8 cellular contexts compared by ENCODE assay signal in genomic region chr5:150436141-150436680, GRCh38. TPM values are rescaled to one million over a fixed set of nuclear protein-coding genes. Genes with fewer than 3 reads are reported as not detected.
DNase-seq lines count a peak whose midpoint lies in the region; ATAC-seq, FAIRE-seq and TF ChIP-seq lines count a peak whose summit lies in the region.

No MANE protein-coding gene starts in this region.

- H3K4me3 ChIP-seq in NT2/D1 (ENCODE audit: insufficient read length, low read depth) (no peak overlapping the region), endothelial cell of umbilical vein (replicated peaks in 1 of 3; ENCODE audit: insufficient read depth in 1 of 3, low read depth in 1 of 3, low read length in 3 of 3) (no peak overlapping the region)

- CTCF ChIA-PET in endothelial cell of umbilical vein (lab: Charles Lee): interaction anchor here (0.6 to 5.9 kb wide), 39 partner anchors 9 to 602 kb away, joined by 3 to 70 read pairs (median 4); partner anchors contain the start of genes CD74 and RPS14

- no peak for TF ChIP-seq POLR2A in endothelial cell of umbilical vein (IDR thresholded peaks at IDR 0.05; ENCODE audit: low read depth, low read length)

- H3K9ac ChIP-seq in NT2/D1 (ENCODE audit: insufficient read length, low read depth) (no peak overlapping the region), endothelial cell of umbilical vein (replicated peaks; ENCODE audit: extremely low read depth, insufficient read depth, low read length) (no peak overlapping the region)

- H3K4me2 ChIP-seq in endothelial cell of umbilical vein (ENCODE audit: insufficient read depth, low read length): no peak overlapping the region

- TF ChIP-seq CTCF in D721Med (IDR thresholded peaks at IDR 0.05; ENCODE audit: insufficient read depth, missing control alignments) (peak; percentile 79), endothelial cell of umbilical vein (IDR thresholded peaks at IDR 0.05; ENCODE audit: extremely low read depth in 1 of 2, insufficient read depth in 1 of 2, low read depth in 1 of 2, low read length in 2 of 2) (peak; percentile 80 to 83)

- peaks cover under 1% of the 10 kb centered on the region for H3K4me1 ChIP-seq in NT2/D1 (ENCODE audit: insufficient read depth, insufficient read length)
- no peaks in the 10 kb centered on the region for H3K4me1 ChIP-seq in endothelial cell of umbilical vein (ENCODE audit: control insufficient read depth, extremely low read depth, insufficient read depth, low read length)

- peak; percentile 92 for ATAC-seq in GM21447 (IDR thresholded peaks at IDR 0.05; ENCODE audit: unreplicated experiment)

- H3K36me3 ChIP-seq in NT2/D1 (ENCODE audit: insufficient read depth, insufficient read length, low read length): no peaks in the 10 kb centered on the region
- no peaks in the 10 kb centered on the region for H3K36me3 ChIP-seq in endothelial cell of umbilical vein (ENCODE audit: control insufficient read depth in 2 of 2, extremely low read depth in 1 of 2, insufficient read depth in 2 of 2, low read length in 2 of 2)

- no peaks in the 10 kb centered on the region for H4K20me1 ChIP-seq in endothelial cell of umbilical vein (replicated peaks; ENCODE audit: control insufficient read depth, extremely low read depth, insufficient read depth, low read length)

- no peak for FAIRE-seq in D721Med (lab: Jason Lieb, UNC)
- peak; percentile 68 for FAIRE-seq in HTR-8/SVneo (lab: Jason Lieb, UNC)
- FAIRE-seq in endothelial cell of umbilical vein (lab: Jason Lieb, UNC): peak; percentile 90

- peak; percentile 66 for DNase-seq in D721Med (ENCODE audit: insufficient read length, low spot score)
- DNase-seq in HTR-8/SVneo (ENCODE audit: insufficient read length, low spot score): peak; percentile 89
- peak; percentile 81 for DNase-seq in NT2/D1 (ENCODE audit: low read depth, low spot score)
- DNase-seq in activated CD8-positive, alpha-beta memory T cell treated with anti-CD3 and anti-CD28 coated beads for 4 hours (ENCODE audit: low read depth in 2 of 2): peak; percentile 84 to 86
- peak; percentile 69 for DNase-seq in endothelial cell of umbilical vein (ENCODE audit: low read depth, low spot score)
- DNase-seq in myocyte (ENCODE audit: low read depth): peak; percentile 82
- DNase-seq in stimulated activated CD8-positive, alpha-beta memory T cell treated with anti-CD3 and anti-CD28 coated beads, Interleukin-7, amount 100 ng/mL, for 1 hour (ENCODE audit: low read depth in 2 of 2): peak; percentile 78 to 86

- H3K9me1 ChIP-seq in endothelial cell of umbilical vein (replicated peaks; ENCODE audit: control insufficient read depth, extremely low read depth, insufficient read depth, low read length): no peaks in the 10 kb centered on the region

- no peak overlapping the region for H3K27ac ChIP-seq in endothelial cell of umbilical vein (ENCODE audit: insufficient read depth, low read depth, low read length)

- no peaks in the 10 kb centered on the region for H3K9me3 ChIP-seq in NT2/D1 (ENCODE audit: insufficient read depth, low read length)
- no peaks in the 10 kb centered on the region for H3K9me3 ChIP-seq in endothelial cell of umbilical vein (replicated peaks; ENCODE audit: control insufficient read depth, insufficient read depth, low read length)

- dilution Hi-C loops in endothelial cell of umbilical vein (cut with MboI; ENCODE audit: extremely low pct_ligation_motif_present, low sequenced_read_pairs): no loop called here

- no peaks in the 10 kb centered on the region for H3K79me2 ChIP-seq in endothelial cell of umbilical vein (ENCODE audit: control insufficient read depth, insufficient read depth, low read length)

- H2AFZ ChIP-seq in endothelial cell of umbilical vein (ENCODE audit: low read depth, low read length): peak overlapping the region; percentile 61

- intact Hi-C loops in endothelial cell of umbilical vein (cut with micrococcal nuclease): loop anchor here (1.0 to 2.0 kb wide), 6 partner anchors 38 to 306 kb away; partner anchors contain the start of gene TCOF1

- POLR2A ChIA-PET in endothelial cell of umbilical vein (lab: Charles Lee): interaction anchor here (1.0 kb wide), 1 partner anchor 11 kb away, joined by 3 read pairs; no protein-coding TSS in a partner anchor

- H3K27me3 ChIP-seq in NT2/D1 (ENCODE audit: insufficient read depth, insufficient read length) (no peaks in the 10 kb centered on the region), endothelial cell of umbilical vein (ENCODE audit: control insufficient read depth in 2 of 2, insufficient read depth in 2 of 2, low read length in 2 of 2) (no peaks in the 10 kb centered on the region)

- BruUV-seq in endothelial cell of umbilical vein (replicated peaks; lab: Mats Ljungman, UMichigan): no TSS peak

TF ChIP-seq in endothelial cell of umbilical vein, 7 proteins besides CTCF, POLR2A, EP300 and RAD21:
- TF ChIP-seq JUN (IDR thresholded peaks at IDR 0.05; ENCODE audit: borderline replicate concordance, insufficient read depth, insufficient read length, low read depth): no peak
- peak; percentile 19 for TF ChIP-seq MAX (IDR thresholded peaks at IDR 0.05; ENCODE audit: insufficient read depth, insufficient read length)
TF ChIP-seq in endothelial cell of umbilical vein: peak in this region for 1.

RNA-seq across cellular contexts. Expression of gene RPS14, which starts 13.3 kb away (rescaled TPM):
- 1,852 and 2,034 TPM in 2 replicates for total RNA-seq in endothelial cell of umbilical vein
- polyA plus RNA-seq in endothelial cell of umbilical vein: 4,491 and 5,521 TPM in 2 replicates
- polyA plus RNA-seq in endothelial cell of umbilical vein (2011; cell fraction: cytosol; rRNA removed): 6,503 and 7,036 TPM in 2 replicates
- polyA plus RNA-seq in endothelial cell of umbilical vein (2011; cell fraction: nucleus; rRNA removed): 1,366 and 1,419 TPM in 2 replicates
- polyA plus RNA-seq in endothelial cell of umbilical vein (2012): 2,965 and 3,232 TPM in 2 replicates
- polyA minus RNA-seq in endothelial cell of umbilical vein: 1,106 and 1,289 TPM in 2 replicates
- 648 TPM for polyA minus RNA-seq in endothelial cell of umbilical vein (2011; cell fraction: cytosol; rRNA and poly(A)+ RNA removed)
- 121 and 122 TPM in 2 replicates for polyA minus RNA-seq in endothelial cell of umbilical vein (2011; cell fraction: nucleus; rRNA and poly(A)+ RNA removed)
- total RNA-seq in myocyte: 1,461 and 1,734 TPM in 2 replicates
- 2,827 TPM for polyA plus RNA-seq in myocyte (2012)

RNA-seq across cellular contexts. Expression of gene CD74, which starts 23.5 kb away (rescaled TPM):
- total RNA-seq in endothelial cell of umbilical vein (0.76 and 1.3 TPM in 2 replicates), myocyte (1.3 and 2.9 TPM in 2 replicates)
- 0.56 and 0.62 TPM in 2 replicates for polyA plus RNA-seq in endothelial cell of umbilical vein
- polyA plus RNA-seq in endothelial cell of umbilical vein (2011; cell fraction: cytosol; rRNA removed): 0.34 and 0.49 TPM in 2 replicates
- 0.12 and 0.29 TPM in 2 replicates for polyA plus RNA-seq in endothelial cell of umbilical vein (2011; cell fraction: nucleus; rRNA removed)
- 1.1 and 2.6 TPM in 2 replicates for polyA plus RNA-seq in endothelial cell of umbilical vein (2012)
- polyA minus RNA-seq in endothelial cell of umbilical vein: 0.32 and 0.91 TPM in 2 replicates
- not detected for polyA minus RNA-seq in endothelial cell of umbilical vein (2011; cell fraction: cytosol; rRNA and poly(A)+ RNA removed)
- polyA minus RNA-seq in endothelial cell of umbilical vein (2011; cell fraction: nucleus; rRNA and poly(A)+ RNA removed): not detected in 2 replicates
- polyA plus RNA-seq in myocyte (2012): not detected
